ENCODE assay signal across 18 cellular contexts in the genomic region with DNA sequence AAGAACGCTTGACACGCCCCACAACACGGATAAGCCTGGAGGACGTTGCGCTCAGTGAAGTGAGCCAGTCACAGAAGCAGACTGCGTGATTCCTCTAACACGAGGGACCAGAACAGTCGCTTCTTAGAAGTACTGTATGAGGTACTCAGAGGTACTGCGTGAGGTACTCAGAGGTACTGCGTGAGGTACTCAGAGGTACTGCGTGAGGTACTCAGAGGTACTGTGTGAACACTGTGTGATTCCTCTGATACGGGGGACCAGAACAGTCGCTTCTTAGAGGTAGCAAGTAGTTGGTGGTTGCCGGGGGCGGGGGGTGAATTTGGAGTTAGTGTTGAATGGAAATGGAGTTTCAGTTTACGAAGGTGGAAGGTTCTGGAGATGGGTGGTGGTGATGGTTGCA. TPM values are rescaled to one million over a fixed set of nuclear protein-coding genes. Genes with fewer than 3 reads are reported as not detected.
DNase-seq lines count a peak whose midpoint lies in the region; ATAC-seq, FAIRE-seq and TF ChIP-seq lines count a peak whose summit lies in the region.
"Had no signal": no experiment of that assay in that cellular context is flagged by ENCODE, and none has a peak within 500 bp of the region (broad histone marks: within the 10 kb centered on the region; RNA-seq: fewer than 3 reads in every experiment).

No MANE protein-coding gene starts in this region.

- H3K9me3 ChIP-seq in H9 (ENCODE audit: control insufficient read depth, low read depth, low read length) (no peaks in the 10 kb centered on the region), GM12878 (replicated peaks; ENCODE audit: control insufficient read depth, insufficient read depth, low read length) (no peaks in the 10 kb centered on the region)

- H2BK15ac ChIP-seq in H9 (ENCODE audit: low read depth, low read length) = no peak overlapping the region

- no peaks in the 10 kb centered on the region for H3K27me3 Mint-ChIP-seq in H9 (ENCODE audit: low read depth)
- H3K27me3 Mint-ChIP-seq in neural crest cell (ENCODE audit: low read depth) = no peaks in the 10 kb centered on the region
- H3K27me3 Mint-ChIP-seq: CD4-positive, CD25-positive, alpha-beta regulatory T cell had no signal

- WGBS in H9 (ENCODE audit: extremely low coverage, insufficient read length, low lambda C conversion rate) = no CpG with 5 or more reads among the region's 16 CpGs
- WGBS in GM12878 (ENCODE audit: insufficient coverage, insufficient replicate concordance, low lambda C conversion rate, missing lambda C conversion rate) = 85% methylated on average over 16 of the region's 16 CpGs

- CTCF ChIA-PET in GM12878 (lab: Yijun Ruan, JAX) = no interaction called here

- peak; percentile 41 for ATAC-seq in GM12878
- ATAC-seq in HG03135 (IDR thresholded peaks at IDR 0.05; ENCODE audit: unreplicated experiment) = no peak

- H3K56ac ChIP-seq in H9 (ENCODE audit: insufficient read length, low read depth, low read length) = no peak overlapping the region

- no peak overlapping the region for H2BK12ac ChIP-seq in H9 (ENCODE audit: insufficient read length, low read depth, low read length)

- H3K79me1 ChIP-seq in H9 (ENCODE audit: insufficient read depth, low read depth, low read length, poor library complexity, severe bottlenecking) = peaks cover 7% of the 10 kb centered on the region

- H4K91ac ChIP-seq in H9 (ENCODE audit: insufficient read length, low read depth, low read length) = no peak overlapping the region

- in situ Hi-C loops in GM12878 (cut with MboI) = no loop called here

- no peaks in the 10 kb centered on the region for H3K27me3 ChIP-seq in H9 (ENCODE audit: insufficient read depth, low read length)
- no peaks in the 10 kb centered on the region for H3K27me3 ChIP-seq in GM12878 (replicated peaks in 1 of 2; ENCODE audit: control insufficient read depth in 2 of 2, insufficient read depth in 2 of 2, low read length in 1 of 2)

- H3K4me1 Mint-ChIP-seq in H9 = peaks cover 7 to 12% of the 10 kb centered on the region in 2 experiments
- H3K4me1 Mint-ChIP-seq in neural crest cell = peaks cover 37% of the 10 kb centered on the region

- no peak overlapping the region for H3T11ph ChIP-seq in H9 (ENCODE audit: low read length)

- BruUV-seq in GM12878 (replicated peaks; lab: Mats Ljungman, UMichigan) = no TSS peak

- H3K23me2 ChIP-seq in H9 (ENCODE audit: insufficient read length, low read depth, low read length, poor library complexity, severe bottlenecking) = no peaks in the 10 kb centered on the region

- POLR2A ChIA-PET in GM12878 (lab: Charles Lee) = no interaction called here

- no peak for TF ChIP-seq POLR2A in GM12878 (IDR thresholded peaks at IDR 0.05; ENCODE audit: low read depth, low read length)

- intact Hi-C loops in GM12878 (cut with micrococcal nuclease; ENCODE audit: unreplicated experiment) = loop anchor here (10.0 kb wide), 1 partner anchor 72 kb away; no protein-coding TSS in a partner anchor

- H3K79me2 ChIP-seq in H9 (ENCODE audit: insufficient read depth, low read length) = peaks cover 13% of the 10 kb centered on the region; the same call in 1 of the 2 replicates
- peaks cover 19% of the 10 kb centered on the region for H3K79me2 ChIP-seq in GM12878 (ENCODE audit: control insufficient read depth, insufficient read depth, low read length)

- H3K9me3 Mint-ChIP-seq in H9 (no peaks in the 10 kb centered on the region; a peak in 1 of 5 replicates), neural crest cell (no peaks in the 10 kb centered on the region)

- H3K36me3 Mint-ChIP-seq in H9 (ENCODE audit: insufficient read depth in 1 of 3, low read depth in 3 of 3) = peaks cover 61 to 89% (median 86%) of the 10 kb centered on the region in 3 experiments
- peaks cover 26% of the 10 kb centered on the region for H3K36me3 Mint-ChIP-seq in neural crest cell (ENCODE audit: low read depth)

- H3K4me2 ChIP-seq in H9 (ENCODE audit: insufficient read depth, insufficient read length, low read length) (no peak overlapping the region), GM12878 (ENCODE audit: control insufficient read depth, insufficient read depth) (no peak overlapping the region)
- H3K4me2 ChIP-seq: KMS-11 had no signal

- H2BK120ac ChIP-seq in H9 (ENCODE audit: low read depth, low read length, poor library complexity, severe bottlenecking) = no peak overlapping the region

- H4K20me1 ChIP-seq in H9 (ENCODE audit: control insufficient read depth, insufficient read depth, insufficient read length) (no peaks in the 10 kb centered on the region), GM12878 (ENCODE audit: control insufficient read depth, insufficient read depth) (no peaks in the 10 kb centered on the region; the same call in 1 of the 2 replicates)

- peaks cover 26 to 32% of the 10 kb centered on the region in 2 experiments for H3K36me3 ChIP-seq in GM12878 (ENCODE audit: control insufficient read depth in 2 of 2, insufficient read depth in 2 of 2, low read length in 1 of 2)

- H2BK20ac ChIP-seq in H9 (ENCODE audit: low read depth, low read length, poor library complexity, severe bottlenecking) = no peak overlapping the region

- RAD21 ChIA-PET in GM12878 (lab: Charles Lee; ENCODE audit: unreplicated experiment) = no interaction called here

- no peak overlapping the region for H3K18ac ChIP-seq in H9 (ENCODE audit: insufficient read length, low read depth, low read length)

- no peak overlapping the region for H4K5ac ChIP-seq in H9 (ENCODE audit: insufficient read length, low read depth, low read length)

- no peak for FAIRE-seq in GM12878 (lab: Jason Lieb, UNC)
- FAIRE-seq: A204.1, GM12891, GM19239 had no signal

- no peak overlapping the region for H3K14ac ChIP-seq in H9 (ENCODE audit: insufficient read depth, low read length)

- H2AFZ ChIP-seq in H9 (ENCODE audit: low read length) (no peak overlapping the region), GM12878 (ENCODE audit: control insufficient read depth, low read depth, low read length) (no peak overlapping the region)

- SMC1A ChIA-PET in GM12878 (lab: Charles Lee; ENCODE audit: uncharacterized antibody, unreplicated experiment) = no interaction called here

- H3K4me1 ChIP-seq in H9 (ENCODE audit: insufficient read depth, low read length) (no peaks in the 10 kb centered on the region), GM12878 (ENCODE audit: control insufficient read depth, insufficient read depth, low read length) (no peaks in the 10 kb centered on the region)

- no peak overlapping the region for H4K8ac ChIP-seq in H9 (replicated peaks; ENCODE audit: insufficient read length, low read depth, low read length)

- H3K4me3 ChIP-seq in GM12878 = no peak overlapping the region

- H3K4ac ChIP-seq in H9 (ENCODE audit: low read depth, low read length) = no peak overlapping the region

- no peak overlapping the region for H2AK5ac ChIP-seq in H9 (ENCODE audit: insufficient read length, low read length)

- TF ChIP-seq CTCF in H9 (conservative IDR thresholded peaks at IDR 0.05) (no peak), GM12878 (IDR thresholded peaks at IDR 0.05 in 2 of 3, conservative IDR thresholded peaks at IDR 0.05 in 1 of 3; ENCODE audit: control insufficient read depth in 2 of 3, extremely low read depth in 1 of 3, insufficient read depth in 1 of 3, low read depth in 3 of 3, low read length in 3 of 3) (no peak), neural crest cell (conservative IDR thresholded peaks at IDR 0.05) (no peak)

- no peak for TF ChIP-seq EP300 in GM12878 (IDR thresholded peaks at IDR 0.05; ENCODE audit: borderline replicate concordance in 1 of 2, control insufficient read depth in 1 of 2, low read depth in 2 of 2, low read length in 2 of 2)

- no peak overlapping the region for H3K4me3 Mint-ChIP-seq in H9
- peak overlapping the region; percentile 57 for H3K4me3 Mint-ChIP-seq in neural crest cell

- H3K9ac ChIP-seq in H9 (ENCODE audit: extremely low read depth, insufficient read length, low read length) = no peak overlapping the region
- no peak overlapping the region for H3K9ac ChIP-seq in GM12878 (ENCODE audit: control insufficient read depth, insufficient read depth, low read length)
- H3K9ac ChIP-seq: KMS-11 had no signal

- TF ChIP-seq RAD21 in GM12878 (IDR thresholded peaks at IDR 0.05; ENCODE audit: insufficient read depth, low read depth, low read length) = no peak

- no peak overlapping the region for H3K23ac ChIP-seq in H9 (ENCODE audit: insufficient read length, low read depth, low read length)

- H3K27ac ChIP-seq in H9 (ENCODE audit: insufficient read length, low read depth, low read length) = no peak overlapping the region
- no peak overlapping the region for H3K27ac ChIP-seq in GM12878 (ENCODE audit: control insufficient read depth, insufficient read depth)
- H3K27ac ChIP-seq: KMS-11 had no signal

- no peak overlapping the region for H2BK5ac ChIP-seq in H9 (ENCODE audit: insufficient read length, low read length)

- peak overlapping the region in 2 of 3 experiments; percentile 30 to 53; a peak in 2 of 7 replicates for H3K27ac Mint-ChIP-seq in H9
- H3K27ac Mint-ChIP-seq in neural crest cell (ENCODE audit: unreplicated experiment) = no peak overlapping the region
- H3K27ac Mint-ChIP-seq: CD4-positive, CD25-positive, alpha-beta regulatory T cell had no signal

- peak; percentile 53 for DNase-seq in activated effector memory CD4-positive, alpha-beta T cell treated with anti-CD3 and anti-CD28 coated beads, Interleukin-2, amount 50 U/mL, for 16 hours
- DNase-seq in activated effector memory CD4-positive, alpha-beta T cell treated with Interleukin-2 at 50 U/mL for 16 hours = no peak
- DNase-seq in H9 (no peak), GM12878 (ENCODE audit: low read depth, low spot score) (no peak), neural crest cell (ENCODE audit: low read depth, low spot score) (no peak), hippocampal formation (lab: John Stamatoyannopoulos, UW) (no peak), glomerular visceral epithelial cell (ENCODE audit: extremely low spot score) (no peak)
- DNase-seq: Calu3; CD4-positive, CD25-positive, alpha-beta regulatory T cell; MM.1S; NCI-H1417 treated with DMSO at 0.1 percent for 48 hours; NCI-H2029 treated with DMSO at 0.1 percent for 48 hours; NCI-H510A had no signal

RNA-seq across cellular contexts. Expression of gene NDUFS6, which starts 5.8 kb away (rescaled TPM):
- 62.5 and 63.7 TPM in 2 replicates for total RNA-seq in H9 (2021)
- 4.4 and 7.1 TPM in 2 replicates for total RNA-seq in GM12878 (2013; cell fraction: nucleolus; rRNA removed)
- total RNA-seq in GM12878 (2014; rRNA removed) = 55.3 and 57.1 TPM in 2 replicates
- total RNA-seq in GM12878 (2014; rRNA removed; fragmentation: Illumina TruSeq; extraction: Trizol) = 49.5 and 60.4 TPM in 2 replicates
- total RNA-seq in GM12878 (2021) = 56.4 and 57.5 TPM in 2 replicates
- 14.7 TPM for polyA plus RNA-seq in GM12878 (2011; ENCODE audit: low read depth)
- 35.6 and 38.7 TPM in 2 replicates for polyA plus RNA-seq in GM12878 (2011; rRNA removed)
- 88.2 and 134 TPM in 2 replicates for polyA plus RNA-seq in GM12878 (2011; cell fraction: cytosol; rRNA removed)
- 38.2 and 92.1 TPM in 2 replicates for polyA plus RNA-seq in GM12878 (2011; cell fraction: nucleus; rRNA removed)
- polyA plus RNA-seq in GM12878 (2012) = 47.9 and 84.2 TPM in 2 replicates
- 12.1 and 29.4 TPM in 2 replicates for polyA plus RNA-seq in GM12878 (2014; fragmentation: Illumina TruSeq; extraction: Trizol)
- polyA plus RNA-seq in GM12878 (2014; fragmentation: Nextera tagmentation; extraction: Ambion mirVana) = 10 to 100 TPM; 20.7 to 59.0 TPM
- 80.9 and 98.9 TPM in 2 replicates for polyA plus RNA-seq in GM12878 (2014; rRNA removed)
- polyA plus RNA-seq in GM12878 (2016; fragmentation: Nextera tagmentation; extraction: Ambion mirVana) = 100 to 1,000 TPM; 195 to 213 TPM
- 11.6 and 15.6 TPM in 2 replicates for polyA minus RNA-seq in GM12878 (2011; rRNA and poly(A)+ RNA removed)
- 13.9 and 24.0 TPM in 2 replicates for polyA minus RNA-seq in GM12878 (2011; cell fraction: cytosol; rRNA and poly(A)+ RNA removed)
- 8.9 and 20.6 TPM in 2 replicates for polyA minus RNA-seq in GM12878 (2011; cell fraction: nucleus; rRNA and poly(A)+ RNA removed)
- total RNA-seq in neural crest cell = 50.2 and 52.3 TPM in 2 replicates

RNA-seq across cellular contexts. Expression of gene MRPL36, which starts 7.3 kb away (rescaled TPM):
- total RNA-seq in H9 (2021) (67.3 and 68.9 TPM in 2 replicates), GM12878 (2014; rRNA removed) (106 and 109 TPM in 2 replicates), GM12878 (2014; rRNA removed; fragmentation: Illumina TruSeq; extraction: Trizol) (86.8 and 103 TPM in 2 replicates), GM12878 (2021) (89.2 and 95.9 TPM in 2 replicates), neural crest cell (50.8 and 53.2 TPM in 2 replicates)
- total RNA-seq in GM12878 (2013; cell fraction: nucleolus; rRNA removed) = 10.8 and 11.5 TPM in 2 replicates
- polyA plus RNA-seq in GM12878 (2011; ENCODE audit: low read depth) = 83.9 TPM
- polyA plus RNA-seq in GM12878 (2011; rRNA removed) (93.2 and 130 TPM in 2 replicates), GM12878 (2014; fragmentation: Illumina TruSeq; extraction: Trizol) (47.1 and 105 TPM in 2 replicates), GM12878 (2014; fragmentation: Nextera tagmentation; extraction: Ambion mirVana) (100 to 1,000 TPM; 510 to 559 TPM), GM12878 (2014; rRNA removed) (156 and 175 TPM in 2 replicates), GM12878 (2016; fragmentation: Nextera tagmentation; extraction: Ambion mirVana) (100 to 1,000 TPM; 219 to 221 TPM)
- 93.4 and 134 TPM in 2 replicates for polyA plus RNA-seq in GM12878 (2011; cell fraction: cytosol; rRNA removed)
- 68.3 and 75.4 TPM in 2 replicates for polyA plus RNA-seq in GM12878 (2011; cell fraction: nucleus; rRNA removed)
- polyA plus RNA-seq in GM12878 (2012) = 82.7 and 85.4 TPM in 2 replicates
- 47.8 and 60.0 TPM in 2 replicates for polyA minus RNA-seq in GM12878 (2011; rRNA and poly(A)+ RNA removed)
- polyA minus RNA-seq in GM12878 (2011; cell fraction: cytosol; rRNA and poly(A)+ RNA removed) = 21.2 and 24.9 TPM in 2 replicates
- polyA minus RNA-seq in GM12878 (2011; cell fraction: nucleus; rRNA and poly(A)+ RNA removed) = 29.1 and 36.6 TPM in 2 replicates
